8 cellular contexts compared by ENCODE assay signal in the genomic region with DNA sequence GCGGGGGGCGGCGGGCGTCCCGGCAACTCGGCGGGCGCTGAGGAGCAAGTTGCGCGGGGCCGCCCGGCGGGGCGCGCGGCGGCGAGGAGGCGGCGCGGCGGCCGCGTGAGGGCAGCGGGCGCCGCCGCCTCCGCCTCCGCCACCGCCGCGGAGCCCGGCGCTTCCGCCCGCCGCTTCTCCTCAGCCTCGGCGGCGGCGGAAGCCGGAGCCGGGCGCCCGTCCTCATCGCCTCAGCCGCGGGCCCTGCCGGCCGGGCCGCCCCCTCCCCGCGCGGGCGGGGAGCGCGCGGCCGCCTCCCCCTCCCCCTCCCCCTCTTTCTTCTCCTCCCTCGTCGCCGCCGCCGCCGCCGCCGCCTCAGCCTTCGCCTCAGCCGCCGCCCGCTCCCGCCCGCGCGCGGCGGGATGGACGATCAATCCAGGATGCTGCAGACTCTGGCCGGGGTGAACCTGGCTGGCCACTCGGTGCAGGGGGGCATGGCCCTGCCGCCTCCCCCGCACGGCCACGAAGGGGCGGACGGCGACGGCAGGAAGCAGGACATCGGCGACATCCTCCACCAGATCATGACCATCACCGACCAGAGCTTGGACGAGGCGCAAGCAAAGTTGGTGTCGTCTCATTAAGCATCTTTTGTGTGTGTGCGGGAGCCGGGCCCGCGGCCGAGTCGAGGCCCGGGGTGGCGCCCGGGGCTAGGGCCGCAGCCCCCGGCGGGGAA. TPM values are rescaled to one million over a fixed set of nuclear protein-coding genes. Genes with fewer than 3 reads are reported as not detected.
DNase-seq lines count a peak whose midpoint lies in the region; ATAC-seq and TF ChIP-seq lines count a peak whose summit lies in the region.

Gene PBX3 (plus strand): TSS at position 321 of the 712 bp plus-strand sequence.

- H3K27ac Mint-ChIP-seq in type B pancreatic cell = peak within 1 kb of the TSS; percentile 92

- H3K4me3 ChIP-seq in neuron (ENCODE audit: low read length) = peak within 1 kb of the TSS; percentile 100

- no peaks in the 10 kb centered on the region for H3K9me3 ChIP-seq in neuron (ENCODE audit: low read length)

- peaks cover 38% of the 10 kb centered on the region for H3K4me1 Mint-ChIP-seq in type B pancreatic cell (ENCODE audit: unreplicated experiment)

- peak within 1 kb of the TSS; percentile 96 for H3K4me3 Mint-ChIP-seq in type B pancreatic cell

- peaks cover 9% of the 10 kb centered on the region for H3K27me3 Mint-ChIP-seq in type B pancreatic cell

- no peaks in the 10 kb centered on the region for H3K27me3 ChIP-seq in neuron (ENCODE audit: insufficient read depth, low read length)

- H3K4me1 ChIP-seq in neuron (ENCODE audit: insufficient read depth, low read length) = peaks cover 24% of the 10 kb centered on the region

- no peak within 1 kb of the TSS for H2AFZ ChIP-seq in neuron (ENCODE audit: low read depth, low read length)

- H3K9me3 Mint-ChIP-seq in type B pancreatic cell = no peaks in the 10 kb centered on the region

- DNase-seq in NK-92 treated with Interleukin-12 subunit alpha and Interleukin-12 subunit beta, amount 100 ng/mL, for 24 hours (lab: John Stamatoyannopoulos, UW) = peak; percentile 23
- no peak for DNase-seq in NK-92 (lab: John Stamatoyannopoulos, UW; ENCODE audit: unreplicated experiment)
- DNase-seq in activated T-helper 9 cell treated with anti-CD3 and anti-CD28 coated beads, Interleukin-2, amount 50 U/mL, for 16 hours (ENCODE audit: low read depth) = peak; percentile 41
- peak; percentile 23 for DNase-seq in foreskin melanocyte
- DNase-seq in type B pancreatic cell (ENCODE audit: extremely low spot score, unreplicated experiment) = peak; percentile 73

- H3K36me3 ChIP-seq in neuron (ENCODE audit: insufficient read depth, low read length) = peaks cover 10% of the 10 kb centered on the region

- TF ChIP-seq CTCF in type B pancreatic cell (conservative IDR thresholded peaks at IDR 0.05) = no peak

- H3K36me3 Mint-ChIP-seq in type B pancreatic cell = no peaks in the 10 kb centered on the region

- peak; percentile 14 for ATAC-seq in HG02970 (IDR thresholded peaks at IDR 0.05; ENCODE audit: low FRiP score, unreplicated experiment)

TF ChIP-seq in PFSK-1, 5 proteins besides CTCF, POLR2A, EP300 and RAD21:
- TF ChIP-seq REST (IDR thresholded peaks at IDR 0.05; ENCODE audit: insufficient read depth in 1 of 2, low read depth in 2 of 2, low read length in 2 of 2) (no peak), TAF1 (IDR thresholded peaks at IDR 0.05; ENCODE audit: borderline replicate concordance, insufficient read depth, low read length) (no peak), SIN3A (IDR thresholded peaks at IDR 0.05; ENCODE audit: borderline replicate concordance, insufficient read depth, low read length) (no peak), FOXP2 (optimal IDR thresholded peaks at IDR 0.05; ENCODE audit: borderline replicate concordance, extremely low read depth, extremely low read length, insufficient read depth) (peak; percentile 33), POLR2AphosphoS5 (IDR thresholded peaks at IDR 0.05; ENCODE audit: low read depth, low read length) (no peak)

RNA-seq across cellular contexts. Expression of gene PBX3, which starts in this region (rescaled TPM):
- 73.2 TPM for polyA plus RNA-seq in PFSK-1 (2012; ENCODE audit: insufficient read length, low read depth)
- 31.1 and 60.9 TPM in 2 replicates for total RNA-seq in type B pancreatic cell (ENCODE audit: low replicate concordance)
